Comparison of ENCODE assay signal across 1 cellular context in genomic region chr3:52154135-52155094, GRCh38.
TF ChIP-seq lines count a peak whose summit lies in the region.

TSS of gene POC1A (minus strand) at chr3:52154423. CDS start at chr3:52154372, 51 bp downstream.

TF ChIP-seq in K562, 482 proteins besides CTCF, POLR2A, EP300 and RAD21 (continued from another document and continues in another):
- peak; percentile 83 for TF ChIP-seq ARID4B (CRISPR knock-in tag; IDR thresholded peaks at IDR 0.05)
- TF ChIP-seq ZNF263 (CRISPR knock-in tag; IDR thresholded peaks at IDR 0.05; ENCODE audit: borderline replicate concordance), result no peak
- no peak for TF ChIP-seq FOXJ2 (tag; IDR thresholded peaks at IDR 0.05)
- TF ChIP-seq ESRRA (IDR thresholded peaks at IDR 0.05; ENCODE audit: borderline replicate concordance, low read depth), result peak; percentile 57; the same call in 1 of the 2 replicates
- TF ChIP-seq EGR1 (conservative IDR thresholded peaks at IDR 0.05), result peak; percentile 98
- no peak for TF ChIP-seq CBFA2T2 (conservative IDR thresholded peaks at IDR 0.05)
- no peak for TF ChIP-seq PURB (CRISPR knock-in tag; IDR thresholded peaks at IDR 0.05; ENCODE audit: low read depth)
- TF ChIP-seq ZNF407 (IDR thresholded peaks at IDR 0.05; ENCODE audit: low read depth), result no peak; the same call in 1 of the 2 replicates
- TF ChIP-seq CBFA2T3 (IDR thresholded peaks at IDR 0.05), result no peak
- no peak for TF ChIP-seq SNIP1 (IDR thresholded peaks at IDR 0.05; ENCODE audit: low read depth)
- TF ChIP-seq HMG20A (CRISPR knock-in tag; conservative IDR thresholded peaks at IDR 0.05), result no peak
- TF ChIP-seq TEAD4 (IDR thresholded peaks at IDR 0.05; ENCODE audit: low read length), result peak; percentile 89
- TF ChIP-seq TEAD4 (CRISPR knock-in tag; IDR thresholded peaks at IDR 0.05; ENCODE audit: borderline replicate concordance), result peak; percentile 96
- TF ChIP-seq ETV5 (CRISPR knock-in tag; IDR thresholded peaks at IDR 0.05; ENCODE audit: low read depth), result peak; percentile 44; the same call in 1 of the 2 replicates
- peak; percentile 68; the same call in 1 of the 2 replicates for TF ChIP-seq HDAC2 (IDR thresholded peaks at IDR 0.05)
- TF ChIP-seq ZNF184 (CRISPR knock-in tag; IDR thresholded peaks at IDR 0.05), result no peak
- TF ChIP-seq SUPT5H (IDR thresholded peaks at IDR 0.05), result peak; percentile 55
- no peak; the same call in 1 of the 2 replicates for TF ChIP-seq RB1 (IDR thresholded peaks at IDR 0.05; ENCODE audit: low read depth)
- TF ChIP-seq JUND (IDR thresholded peaks at IDR 0.05; ENCODE audit: borderline replicate concordance, low read depth, low read length), result peak; percentile 40; the same call in 1 of the 2 replicates
- TF ChIP-seq JUND (tag; IDR thresholded peaks at IDR 0.05; ENCODE audit: borderline replicate concordance, low read depth, low read length), result peak; percentile 24; the same call in 1 of the 3 replicates
- TF ChIP-seq ZBTB43 (CRISPR knock-in tag; IDR thresholded peaks at IDR 0.05), result no peak; the same call in 1 of the 2 replicates
- TF ChIP-seq ZNF24 (IDR thresholded peaks at IDR 0.05), result no peak
- TF ChIP-seq BACH1 (tag; IDR thresholded peaks at IDR 0.05), result no peak
- peak; percentile 93 for TF ChIP-seq ELF1 (tag; IDR thresholded peaks at IDR 0.05)
- TF ChIP-seq NFE2L1 (tag; IDR thresholded peaks at IDR 0.05; ENCODE audit: borderline replicate concordance, low read depth), result no peak
- no peak for TF ChIP-seq TRIM28 (IDR thresholded peaks at IDR 0.05)
- TF ChIP-seq ZSCAN32 (CRISPR knock-in tag; IDR thresholded peaks at IDR 0.05), result no peak
- no peak for TF ChIP-seq ZNF655 (CRISPR knock-in tag; IDR thresholded peaks at IDR 0.05)
- TF ChIP-seq TRIM25 (IDR thresholded peaks at IDR 0.05; ENCODE audit: borderline replicate concordance), result no peak
- TF ChIP-seq GATAD2B (IDR thresholded peaks at IDR 0.05; ENCODE audit: borderline replicate concordance), result 0 out of 2 replicates have a peak, but pooled peaks have one; percentile 33
- TF ChIP-seq MYBL2 (IDR thresholded peaks at IDR 0.05; ENCODE audit: low read depth), result peak; percentile 66
- TF ChIP-seq MYBL2 (CRISPR knock-in tag; IDR thresholded peaks at IDR 0.05; ENCODE audit: borderline replicate concordance), result no peak
- TF ChIP-seq IRF1 (CRISPR knock-in tag; IDR thresholded peaks at IDR 0.05; ENCODE audit: borderline replicate concordance), result no peak
- no peak for TF ChIP-seq SNAPC5 (CRISPR knock-in tag; IDR thresholded peaks at IDR 0.05)
- no peak for TF ChIP-seq ZNF395 (CRISPR knock-in tag; IDR thresholded peaks at IDR 0.05)
- no peak for TF ChIP-seq PCBP1 (IDR thresholded peaks at IDR 0.05; ENCODE audit: low read depth, low read length, poor library complexity, severe bottlenecking)
- TF ChIP-seq SIN3A (IDR thresholded peaks at IDR 0.05; ENCODE audit: borderline replicate concordance in 2 of 2, control insufficient read depth in 1 of 2, low read depth in 2 of 2, low read length in 2 of 2), result peak; percentile 67 to 90; a peak in 2 of 4 replicates
- no peak for TF ChIP-seq NELFE (IDR thresholded peaks at IDR 0.05; ENCODE audit: insufficient read depth, insufficient read length)
- TF ChIP-seq HBP1 (CRISPR knock-in tag; IDR thresholded peaks at IDR 0.05), result no peak
